1 cellular context compared by ENCODE assay signal in the genomic region with DNA sequence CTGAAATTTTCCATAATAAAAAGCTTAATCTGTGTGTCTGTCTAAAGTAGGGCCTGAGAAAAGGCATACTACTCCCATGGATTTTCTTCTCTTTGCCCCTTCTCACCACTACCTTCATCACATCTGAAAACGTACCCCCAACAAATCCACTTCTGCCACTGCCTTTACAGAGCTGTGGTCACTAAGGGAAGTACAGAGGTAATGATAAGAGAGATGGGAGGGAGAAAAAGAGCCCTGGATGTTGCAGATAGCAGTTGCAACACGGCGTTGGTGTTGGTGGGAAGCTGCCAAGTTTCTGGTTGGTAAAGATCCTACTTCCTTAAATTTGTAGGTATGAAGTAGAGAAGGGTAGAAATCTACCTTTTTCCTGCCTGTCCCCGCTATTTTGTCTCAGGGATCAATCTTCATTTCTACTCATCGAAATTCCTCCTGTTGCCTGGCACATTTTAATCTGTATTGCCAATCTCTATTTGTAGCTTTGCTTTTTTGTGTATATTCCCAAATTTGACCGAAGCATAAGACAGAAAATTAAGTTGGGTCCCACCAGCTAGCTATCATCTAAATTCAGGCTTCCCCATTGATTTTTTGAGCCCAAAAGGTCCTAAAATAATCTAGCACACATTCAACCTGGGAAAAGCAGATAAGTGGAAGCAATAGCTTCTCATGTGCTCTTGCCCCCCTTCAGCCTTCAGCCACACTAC.
TF ChIP-seq lines count a peak whose summit lies in the region.

No MANE protein-coding gene starts in this region.

TF ChIP-seq in K562, 482 proteins besides CTCF, POLR2A, EP300 and RAD21 (continued from another document and continues in another):
- TF ChIP-seq, protein P1, sequence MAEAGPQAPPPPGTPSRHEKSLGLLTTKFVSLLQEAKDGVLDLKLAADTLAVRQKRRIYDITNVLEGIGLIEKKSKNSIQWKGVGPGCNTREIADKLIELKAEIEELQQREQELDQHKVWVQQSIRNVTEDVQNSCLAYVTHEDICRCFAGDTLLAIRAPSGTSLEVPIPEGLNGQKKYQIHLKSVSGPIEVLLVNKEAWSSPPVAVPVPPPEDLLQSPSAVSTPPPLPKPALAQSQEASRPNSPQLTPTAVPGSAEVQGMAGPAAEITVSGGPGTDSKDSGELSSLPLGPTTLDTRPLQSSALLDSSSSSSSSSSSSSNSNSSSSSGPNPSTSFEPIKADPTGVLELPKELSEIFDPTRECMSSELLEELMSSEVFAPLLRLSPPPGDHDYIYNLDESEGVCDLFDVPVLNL (CRISPR knock-in tag; IDR thresholded peaks at IDR 0.05; ENCODE audit: low read depth) = no peak
- TF ChIP-seq ZNF699 (CRISPR knock-in tag; IDR thresholded peaks at IDR 0.05; ENCODE audit: insufficient replicate concordance) (no peak), EGR1 (conservative IDR thresholded peaks at IDR 0.05) (peak; percentile 39; the same call in 1 of the 2 replicates), RBFOX2 (IDR thresholded peaks at IDR 0.05; ENCODE audit: low read depth, low read length) (no peak), ZNF134 (CRISPR knock-in tag; conservative IDR thresholded peaks at IDR 0.05) (no peak), HNRNPUL1 (IDR thresholded peaks at IDR 0.05; ENCODE audit: low read length) (no peak), POU5F1 (IDR thresholded peaks at IDR 0.05; ENCODE audit: borderline replicate concordance, low read depth, low read length, partially characterized antibody) (no peak), SMAD4 (CRISPR knock-in tag; conservative IDR thresholded peaks at IDR 0.05) (peak; percentile 34; the same call in 1 of the 2 replicates), SP2 (IDR thresholded peaks at IDR 0.05; ENCODE audit: extremely low read depth, low read depth, low read length, poor library complexity, severe bottlenecking) (no peak), YY1 (IDR thresholded peaks at IDR 0.05; ENCODE audit: borderline replicate concordance in 1 of 3, control insufficient read depth in 1 of 3, extremely low read depth in 1 of 3, insufficient read depth in 3 of 3, insufficient read length in 1 of 3, insufficient replicate concordance in 2 of 3, low read depth in 1 of 3, low read length in 2 of 3) (no peak), STAG1 (CRISPR knock-in tag; IDR thresholded peaks at IDR 0.05; ENCODE audit: borderline replicate concordance) (no peak), PCBP2 (IDR thresholded peaks at IDR 0.05; ENCODE audit: low read depth, low read length, poor library complexity, severe bottlenecking) (no peak), SIX5 (IDR thresholded peaks at IDR 0.05; ENCODE audit: borderline replicate concordance in 1 of 2, insufficient read depth in 1 of 2, low read depth in 1 of 2, low read length in 2 of 2) (no peak), BHLHE40 (IDR thresholded peaks at IDR 0.05; ENCODE audit: low read length) (peak; percentile 56; the same call in 1 of the 2 replicates), CHD4 (IDR thresholded peaks at IDR 0.05; ENCODE audit: insufficient read depth, insufficient replicate concordance, low read depth, low read length, poor library complexity, severe bottlenecking) (no peak), ZNF644 (tag; IDR thresholded peaks at IDR 0.05; ENCODE audit: low read depth) (peak; percentile 83), ZNF354B (CRISPR knock-in tag; IDR thresholded peaks at IDR 0.05) (no peak), SOX6 (IDR thresholded peaks at IDR 0.05) (peak; percentile 83), GATA2 (CRISPR knock-in tag; IDR thresholded peaks at IDR 0.05) (peak; percentile 87), MIER1 (IDR thresholded peaks at IDR 0.05; ENCODE audit: low read depth) (no peak), ZNF551 (CRISPR knock-in tag; IDR thresholded peaks at IDR 0.05) (no peak), BCOR (IDR thresholded peaks at IDR 0.05) (peak; percentile 61; the same call in 1 of the 2 replicates), PTTG1 (tag; IDR thresholded peaks at IDR 0.05; ENCODE audit: low read depth) (no peak), DNMT1 (IDR thresholded peaks at IDR 0.05) (no peak), SMARCE1 (IDR thresholded peaks at IDR 0.05) (peak; percentile 99), PATZ1 (CRISPR knock-in tag; IDR thresholded peaks at IDR 0.05; ENCODE audit: borderline replicate concordance) (no peak), ZNF766 (CRISPR knock-in tag; conservative IDR thresholded peaks at IDR 0.05) (peak; percentile 74; the same call in 1 of the 2 replicates), PRMT5 (CRISPR knock-in tag; IDR thresholded peaks at IDR 0.05) (no peak), RBM39 (optimal IDR thresholded peaks at IDR 0.05; ENCODE audit: low read depth, low read length) (no peak), TGIF2 (CRISPR knock-in tag; IDR thresholded peaks at IDR 0.05) (no peak), IFI16 (CRISPR knock-in tag; IDR thresholded peaks at IDR 0.05) (no peak), RUNX1 (IDR thresholded peaks at IDR 0.05; ENCODE audit: low read depth) (peak; percentile 91), SREBF1 (IDR thresholded peaks at IDR 0.05; ENCODE audit: borderline replicate concordance, low read depth, low read length) (no peak), SAP30 (IDR thresholded peaks at IDR 0.05; ENCODE audit: borderline replicate concordance, insufficient read depth, low read depth, low read length, poor library complexity, severe bottlenecking) (no peak), SIRT6 (IDR thresholded peaks at IDR 0.05; ENCODE audit: low read depth, low read length) (no peak), ZNF124 (CRISPR knock-in tag; IDR thresholded peaks at IDR 0.05) (no peak), THRAP3 (IDR thresholded peaks at IDR 0.05; ENCODE audit: borderline replicate concordance) (no peak), ZNF282 (CRISPR knock-in tag; IDR thresholded peaks at IDR 0.05) (no peak), DMBX1 (CRISPR knock-in tag; IDR thresholded peaks at IDR 0.05; ENCODE audit: borderline replicate concordance) (peak; percentile 55; the same call in 1 of the 2 replicates), MCM2 (IDR thresholded peaks at IDR 0.05; ENCODE audit: low read depth) (no peak), SLC30A9 (CRISPR knock-in tag; IDR thresholded peaks at IDR 0.05) (no peak), SUPT5H (IDR thresholded peaks at IDR 0.05) (no peak), PKNOX1 (IDR thresholded peaks at IDR 0.05) (peak; percentile 6; the same call in 1 of the 2 replicates), E2F3 (CRISPR knock-in tag; IDR thresholded peaks at IDR 0.05) (no peak), DACH1 (IDR thresholded peaks at IDR 0.05; ENCODE audit: partially characterized antibody) (no peak), MEF2D (tag; conservative IDR thresholded peaks at IDR 0.05; ENCODE audit: low read depth) (peak; percentile 39; the same call in 1 of the 2 replicates), ZC3H11A (IDR thresholded peaks at IDR 0.05; ENCODE audit: low read depth, low read length) (no peak), NR3C1 (CRISPR knock-in tag; IDR thresholded peaks at IDR 0.05) (no peak), ZNF3 (CRISPR knock-in tag; IDR thresholded peaks at IDR 0.05) (no peak), CCNT2 (IDR thresholded peaks at IDR 0.05; ENCODE audit: borderline replicate concordance, extremely low read depth, insufficient read length, low read depth, low read length) (peak; percentile 99), CTCFL (IDR thresholded peaks at IDR 0.05; ENCODE audit: borderline replicate concordance, insufficient read depth, low read depth, low read length, poor library complexity, severe bottlenecking) (no peak), PTBP1 (IDR thresholded peaks at IDR 0.05; ENCODE audit: low read depth, low read length) (no peak), ZNF140 (CRISPR knock-in tag; IDR thresholded peaks at IDR 0.05) (no peak), ZZZ3 (IDR thresholded peaks at IDR 0.05) (no peak), HLTF (IDR thresholded peaks at IDR 0.05) (peak; percentile 78; the same call in 1 of the 2 replicates), HMG20B (CRISPR knock-in tag; IDR thresholded peaks at IDR 0.05) (no peak), SMAD3 (CRISPR knock-in tag; conservative IDR thresholded peaks at IDR 0.05) (peak; percentile 79), RFX5 (IDR thresholded peaks at IDR 0.05; ENCODE audit: low read depth, low read length) (no peak), EHMT2 (IDR thresholded peaks at IDR 0.05) (peak; percentile 61; the same call in 1 of the 2 replicates), BACH1 (tag; IDR thresholded peaks at IDR 0.05) (peak; percentile 28; the same call in 1 of the 2 replicates), RFX1 (IDR thresholded peaks at IDR 0.05) (0 out of 2 replicates have a peak, but pooled peaks have one; percentile 13), ZNF12 (CRISPR knock-in tag; IDR thresholded peaks at IDR 0.05) (no peak), L3MBTL2 (IDR thresholded peaks at IDR 0.05) (no peak; the same call in 1 of the 2 replicates), BRD4 (IDR thresholded peaks at IDR 0.05) (no peak), ATF1 (CRISPR knock-in tag; IDR thresholded peaks at IDR 0.05) (no peak), ATF1 (tag; IDR thresholded peaks at IDR 0.05) (peak; percentile 63)
- TF ChIP-seq, protein P2, sequence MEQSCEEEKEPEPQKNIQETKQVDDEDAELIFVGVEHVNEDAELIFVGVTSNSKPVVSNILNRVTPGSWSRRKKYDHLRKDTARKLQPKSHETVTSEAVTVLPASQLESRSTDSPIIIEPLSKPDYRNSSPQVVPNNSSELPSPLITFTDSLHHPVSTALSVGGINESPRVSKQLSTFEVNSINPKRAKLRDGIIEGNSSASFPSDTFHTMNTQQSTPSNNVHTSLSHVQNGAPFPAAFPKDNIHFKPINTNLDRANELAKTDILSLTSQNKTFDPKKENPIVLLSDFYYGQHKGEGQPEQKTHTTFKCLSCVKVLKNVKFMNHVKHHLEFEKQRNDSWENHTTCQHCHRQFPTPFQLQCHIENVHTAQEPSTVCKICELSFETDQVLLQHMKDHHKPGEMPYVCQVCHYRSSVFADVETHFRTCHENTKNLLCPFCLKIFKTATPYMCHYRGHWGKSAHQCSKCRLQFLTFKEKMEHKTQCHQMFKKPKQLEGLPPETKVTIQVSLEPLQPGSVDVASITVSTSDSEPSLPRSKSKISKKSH (CRISPR knock-in tag; IDR thresholded peaks at IDR 0.05) = no peak
- TF ChIP-seq, protein P3, sequence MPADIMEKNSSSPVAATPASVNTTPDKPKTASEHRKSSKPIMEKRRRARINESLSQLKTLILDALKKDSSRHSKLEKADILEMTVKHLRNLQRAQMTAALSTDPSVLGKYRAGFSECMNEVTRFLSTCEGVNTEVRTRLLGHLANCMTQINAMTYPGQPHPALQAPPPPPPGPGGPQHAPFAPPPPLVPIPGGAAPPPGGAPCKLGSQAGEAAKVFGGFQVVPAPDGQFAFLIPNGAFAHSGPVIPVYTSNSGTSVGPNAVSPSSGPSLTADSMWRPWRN (IDR thresholded peaks at IDR 0.05; ENCODE audit: low read depth) = peak; percentile 74
- TF ChIP-seq, protein P4, sequence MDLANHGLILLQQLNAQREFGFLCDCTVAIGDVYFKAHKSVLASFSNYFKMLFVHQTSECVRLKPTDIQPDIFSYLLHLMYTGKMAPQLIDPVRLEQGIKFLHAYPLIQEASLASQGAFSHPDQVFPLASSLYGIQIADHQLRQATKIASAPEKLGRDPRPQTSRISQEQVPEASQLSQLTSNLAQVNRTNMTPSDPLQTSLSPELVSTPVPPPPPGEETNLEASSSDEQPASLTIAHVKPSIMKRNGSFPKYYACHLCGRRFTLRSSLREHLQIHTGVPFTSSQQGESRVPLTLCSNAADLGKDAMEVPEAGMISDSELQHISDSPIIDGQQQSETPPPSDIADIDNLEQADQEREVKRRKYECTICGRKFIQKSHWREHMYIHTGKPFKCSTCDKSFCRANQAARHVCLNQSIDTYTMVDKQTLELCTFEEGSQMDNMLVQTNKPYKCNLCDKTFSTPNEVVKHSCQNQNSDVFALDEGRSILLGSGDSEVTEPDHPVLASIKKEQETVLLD (IDR thresholded peaks at IDR 0.05) = peak; percentile 57; the same call in 1 of the 2 replicates
